ENCODE assay signal across 8 cellular contexts in genomic region chr5:108379722-108380530, GRCh38. TPM values are rescaled to one million over a fixed set of nuclear protein-coding genes. Genes with fewer than 3 reads are reported as not detected.
A peak's percentile ranks its signal among the peaks of the same experiment; 100 is the strongest.
DNase-seq lines count a peak whose midpoint lies in the region; ATAC-seq and TF ChIP-seq lines count a peak whose summit lies in the region.

No MANE protein-coding gene starts in this region.

- no peak overlapping the region for H2BK15ac ChIP-seq in mesenchymal stem cell (ENCODE audit: low read depth, poor library complexity, severe bottlenecking)

- no peak overlapping the region for H2BK12ac ChIP-seq in mesenchymal stem cell (ENCODE audit: low read length in 2 of 2)

- peak overlapping the region; percentile 83 for H3K4me2 ChIP-seq in mesenchymal stem cell (ENCODE audit: low read length, poor library complexity, severe bottlenecking)

- CTCF ChIA-PET in MCF 10A (lab: Yijun Ruan, JAX), result interaction anchor here (0.6 kb wide), 1 partner anchor 82 kb away, joined by 3 read pairs; no protein-coding TSS in a partner anchor

- no peak overlapping the region for H3K23ac ChIP-seq in mesenchymal stem cell (ENCODE audit: low read length in 2 of 2)

- no peak for ATAC-seq in aorta (ENCODE audit: low FRiP score)

- peaks cover 12% of the 10 kb centered on the region for H3K9me3 ChIP-seq in mesenchymal stem cell (ENCODE audit: control insufficient read depth, low read length)
- H3K9me3 ChIP-seq in aorta (ENCODE audit: control insufficient read depth, low read length), result no peaks in the 10 kb centered on the region

- no peak for TF ChIP-seq CTCF in CD14-positive monocyte (IDR thresholded peaks at IDR 0.05)
- TF ChIP-seq CTCF in MCF 10A (IDR thresholded peaks at IDR 0.05; ENCODE audit: unreplicated experiment), result no peak

- H3K36me3 ChIP-seq in mesenchymal stem cell (ENCODE audit: control insufficient read depth in 1 of 2, insufficient read depth in 2 of 2, low read depth in 1 of 2, low read length in 2 of 2), result no peaks in the 10 kb centered on the region
- H3K36me3 ChIP-seq in aorta (ENCODE audit: control insufficient read depth in 1 of 2, insufficient read depth in 2 of 2, low read length in 1 of 2), result no peaks in the 10 kb centered on the region

- no peak overlapping the region for H3K4ac ChIP-seq in mesenchymal stem cell (ENCODE audit: low read depth in 1 of 2, low read length in 2 of 2)

- H2AFZ ChIP-seq in mesenchymal stem cell (ENCODE audit: low read depth, low read length), result no peak overlapping the region

- no peak overlapping the region for H3K18ac ChIP-seq in mesenchymal stem cell (ENCODE audit: low read depth in 1 of 2, low read length in 2 of 2)

- no peak overlapping the region for H4K8ac ChIP-seq in mesenchymal stem cell (ENCODE audit: low read length)

- H2BK5ac ChIP-seq in mesenchymal stem cell (ENCODE audit: low read depth, low read length, poor library complexity, severe bottlenecking), result no peak overlapping the region

- H3K4me1 Mint-ChIP-seq in CD14-positive monocyte (peaks cover 40% of the 10 kb centered on the region), MCF 10A (ENCODE audit: insufficient read depth, unreplicated experiment) (peaks cover 28% of the 10 kb centered on the region)

- H3K4me1 ChIP-seq in mesenchymal stem cell (ENCODE audit: control insufficient read depth, insufficient read depth, low read depth, low read length) (no peaks in the 10 kb centered on the region), aorta (ENCODE audit: control insufficient read depth in 1 of 2, insufficient read depth in 2 of 2, low read length in 2 of 2) (no peaks in the 10 kb centered on the region)

- peak overlapping the region; percentile 71 for H3K9ac ChIP-seq in mesenchymal stem cell (ENCODE audit: low read length)

- intact Hi-C loops in CD14-positive monocyte (cut with micrococcal nuclease) (no loop called here), MCF 10A (cut with micrococcal nuclease) (no loop called here), aorta (cut with DNase I) (no loop called here)

- no peak overlapping the region for H3K27ac ChIP-seq in mesenchymal stem cell (ENCODE audit: low read length, poor library complexity, severe bottlenecking)
- peak overlapping the region in 1 of 2 donors; percentile 97 for H3K27ac ChIP-seq in aorta (ENCODE audit: low read depth in 1 of 2, low read length in 2 of 2)

- peak overlapping the region in 2 of 7 donors; percentile 3 to 40 for H3K27ac Mint-ChIP-seq in CD14-positive monocyte
- H3K27ac Mint-ChIP-seq in MCF 10A (ENCODE audit: low read depth, unreplicated experiment), result peak overlapping the region; percentile 88

- peak overlapping the region; percentile 88 to 89 for H3K4me3 Mint-ChIP-seq in CD14-positive monocyte
- H3K4me3 Mint-ChIP-seq in MCF 10A (ENCODE audit: unreplicated experiment), result peak overlapping the region; percentile 71

- H2BK120ac ChIP-seq in mesenchymal stem cell (ENCODE audit: low read depth, low read length), result no peak overlapping the region

- POLR2A ChIA-PET in MCF 10A (lab: Yijun Ruan, JAX), result interaction anchor here (0.5 to 5.7 kb wide), 8 partner anchors 10 to 860 kb away, joined by 3 to 81 read pairs (median 3); no protein-coding TSS in a partner anchor

- no peak overlapping the region for H3K14ac ChIP-seq in mesenchymal stem cell (ENCODE audit: low read length in 2 of 2)

- BruUV-seq in MCF 10A (replicated peaks; lab: Mats Ljungman, UMichigan), result TSS peak; percentile 26

- peaks cover 17% of the 10 kb centered on the region for H3K79me1 ChIP-seq in mesenchymal stem cell (replicated peaks; ENCODE audit: low read length, poor library complexity, severe bottlenecking)

- H2AK5ac ChIP-seq in mesenchymal stem cell (ENCODE audit: low read length, severe bottlenecking), result no peak overlapping the region

- H4K91ac ChIP-seq in mesenchymal stem cell (ENCODE audit: low read length), result no peak overlapping the region

- DNase-seq in CD14-positive monocyte (ENCODE audit: low spot score), result no peak
- DNase-seq in Kasumi-1 (lab: John Stamatoyannopoulos, UW), result peak; percentile 24 to 31
- DNase-seq in MCF 10A (ENCODE audit: unreplicated experiment), result no peak
- DNase-seq in mesenchymal stem cell, result peak; percentile 53
- DNase-seq in aorta, result no peak
- DNase-seq in NK-92 treated with Interleukin-12 subunit alpha and Interleukin-12 subunit beta, amount 100 ng/mL, for 24 hours (lab: John Stamatoyannopoulos, UW), result no peak
- DNase-seq in effector CD8-positive, alpha-beta T cell (lab: John Stamatoyannopoulos, UW), result no peak
- DNase-seq in NCI-H1930 (lab: John Stamatoyannopoulos, UW), result no peak

- H3K9me3 Mint-ChIP-seq in CD14-positive monocyte, result peaks cover 11 to 24% (median 18%) of the 10 kb centered on the region in 7 donors
- H3K9me3 Mint-ChIP-seq in MCF 10A (ENCODE audit: unreplicated experiment), result peaks cover 7% of the 10 kb centered on the region

- H3K27me3 Mint-ChIP-seq in CD14-positive monocyte (ENCODE audit: low read depth in 3 of 3), result peaks cover 0 to 2% (median 0%) of the 10 kb centered on the region in 3 donors
- no peaks in the 10 kb centered on the region for H3K27me3 Mint-ChIP-seq in MCF 10A (ENCODE audit: insufficient read depth, unreplicated experiment)

- peak overlapping the region in 1 of 2 experiments; percentile 83 for H3K4me3 ChIP-seq in mesenchymal stem cell (ENCODE audit: insufficient read depth in 1 of 2, low read depth in 1 of 2, low read length in 2 of 2)
- peak overlapping the region; percentile 92 to 93 for H3K4me3 ChIP-seq in aorta (ENCODE audit: low read length in 2 of 2)

- H3K36me3 Mint-ChIP-seq in CD14-positive monocyte (peaks cover 11 to 18% of the 10 kb centered on the region in 2 donors), MCF 10A (ENCODE audit: insufficient read depth, unreplicated experiment) (no peaks in the 10 kb centered on the region)

- 71% methylated on average over 4 of the region's 8 CpGs for WGBS in mesenchymal stem cell
- 7 to 8% methylated on average over 8 of the region's 8 CpGs for WGBS in aorta, 2 donors

- H3K27me3 ChIP-seq in mesenchymal stem cell (ENCODE audit: control insufficient read depth in 1 of 2, insufficient read depth in 1 of 2, low read length in 2 of 2), result no peaks in the 10 kb centered on the region
- H3K27me3 ChIP-seq in aorta (ENCODE audit: control insufficient read depth in 1 of 2, insufficient read depth in 2 of 2, low read length in 1 of 2), result no peaks in the 10 kb centered on the region

RNA-seq across cellular contexts. Expression of gene FBXL17, which starts 2.0 kb away (rescaled TPM):
- polyA plus RNA-seq in CD14-positive monocyte, result 1 to 10 TPM; 1.5 to 2.0 TPM
- 18.2 and 18.3 TPM in 2 replicates for total RNA-seq in MCF 10A (2022)
- 8.7 TPM for polyA plus RNA-seq in mesenchymal stem cell (2013, experiment 1 of 2)
- 9.1 TPM for polyA plus RNA-seq in mesenchymal stem cell (2013, experiment 2 of 2)
- 10 to 100 TPM; 20.8 to 36.3 TPM for total RNA-seq in aorta
- 10 to 100 TPM; 10.3 to 20.7 TPM for polyA plus RNA-seq in aorta

Comparison
In these comparisons a context has a peak if more than half of its experiments do, and no peak if none do; other contexts are left out.
1. DNase-seq: peak in Kasumi-1 (2 of 2) and mesenchymal stem cell (single experiment); none in CD14-positive monocyte (single experiment), MCF 10A (single experiment), aorta (0 of 2), NK-92 treated with Interleukin-12 subunit alpha and Interleukin-12 subunit beta, amount 100 ng/mL, for 24 hours (single experiment), effector CD8-positive, alpha-beta T cell (single experiment) and NCI-H1930 (0 of 2).